14 cellular contexts compared by ENCODE assay signal in the genomic region with DNA sequence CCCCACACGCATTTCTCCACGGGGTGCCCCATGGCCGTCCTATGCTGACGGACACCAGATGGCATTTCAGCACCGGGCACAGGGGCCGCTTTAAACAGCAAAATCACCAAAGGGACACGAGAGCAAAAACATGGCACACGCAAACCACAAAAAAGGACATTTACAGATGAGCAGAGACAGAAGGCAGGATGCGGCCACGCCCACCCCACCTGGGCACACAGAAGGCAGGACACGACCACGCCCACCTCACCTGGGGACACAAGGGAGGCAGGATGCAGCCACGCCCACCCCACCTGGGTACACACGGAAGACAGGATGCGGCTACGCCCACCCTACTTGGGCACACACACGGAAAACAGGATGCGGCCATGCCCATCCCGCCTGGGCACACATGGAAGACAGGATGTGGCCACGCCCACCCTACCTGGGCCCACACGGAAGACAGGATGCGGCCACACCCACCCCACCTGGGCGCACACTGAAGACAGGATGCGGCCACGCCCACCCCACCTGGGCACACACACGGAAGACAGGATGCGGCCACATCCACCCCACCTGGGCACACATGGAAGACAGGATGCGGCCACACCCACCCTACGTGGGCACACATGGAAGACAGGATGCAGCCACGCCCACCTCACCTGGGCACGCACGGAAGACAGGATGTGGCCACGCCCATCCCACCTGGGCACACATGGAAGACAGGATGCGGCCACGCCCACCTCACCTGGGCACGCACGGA.
DNase-seq lines count a peak whose midpoint lies in the region; ATAC-seq and TF ChIP-seq lines count a peak whose summit lies in the region.
"Had no signal": no experiment of that assay in that cellular context is flagged by ENCODE, and none has a peak within 500 bp of the region (broad histone marks: within the 10 kb centered on the region; RNA-seq: fewer than 3 reads in every experiment).

No MANE protein-coding gene starts in this region.

- H3K27ac Mint-ChIP-seq in activated CD8-positive, alpha-beta T cell treated with anti-CD3 and anti-CD28 coated beads, Interleukin-2, amount 10 ng/mL, durations not matched to agents 7 days and 5 days = peak overlapping the region; percentile 67
- no peak overlapping the region for H3K27ac Mint-ChIP-seq in activated CD8-positive, alpha-beta T cell treated with anti-CD3 and anti-CD28 coated beads for 36 hours
- peak overlapping the region; percentile 63 to 97 (median 84) for H3K27ac Mint-ChIP-seq in CD4-positive, alpha-beta memory T cell

- CTCF ChIA-PET in activated CD8-positive, alpha-beta T cell treated with anti-CD3 and anti-CD28 coated beads, Interleukin-2, amount 10 ng/mL, durations not matched to agents 7 days and 5 days (lab: Charles Lee) = no interaction called here
- CTCF ChIA-PET in activated CD8-positive, alpha-beta T cell treated with anti-CD3 and anti-CD28 coated beads for 36 hours (lab: Charles Lee) = no interaction called here
- CTCF ChIA-PET in CD4-positive, alpha-beta memory T cell (lab: Charles Lee; ENCODE audit: partially characterized antibody) = no interaction called here

- H3K4me1 Mint-ChIP-seq in activated CD8-positive, alpha-beta T cell treated with anti-CD3 and anti-CD28 coated beads, Interleukin-2, amount 10 ng/mL, durations not matched to agents 7 days and 5 days (ENCODE audit: low read depth) = peaks cover 17% of the 10 kb centered on the region
- H3K4me1 Mint-ChIP-seq in activated CD8-positive, alpha-beta T cell treated with anti-CD3 and anti-CD28 coated beads for 36 hours (ENCODE audit: low read depth) = peaks cover 20% of the 10 kb centered on the region
- H3K4me1 Mint-ChIP-seq in CD4-positive, alpha-beta memory T cell = peaks cover 21 to 40% (median 27%) of the 10 kb centered on the region in 4 donors

- H3K4me3 ChIP-seq in CD4-positive, alpha-beta memory T cell (ENCODE audit: low read length in 2 of 2) = no peak overlapping the region
- H3K4me3 ChIP-seq: body of pancreas, gastrocnemius medialis, left ventricle myocardium inferior had no signal

- no peak for TF ChIP-seq CTCF in activated CD8-positive, alpha-beta T cell treated with anti-CD3 and anti-CD28 coated beads for 36 hours (IDR thresholded peaks at IDR 0.05)

- peaks cover 3% of the 10 kb centered on the region for H3K9me3 Mint-ChIP-seq in activated CD8-positive, alpha-beta T cell treated with anti-CD3 and anti-CD28 coated beads, Interleukin-2, amount 10 ng/mL, durations not matched to agents 7 days and 5 days (ENCODE audit: insufficient read depth)
- H3K9me3 Mint-ChIP-seq in activated CD8-positive, alpha-beta T cell treated with anti-CD3 and anti-CD28 coated beads for 36 hours = peaks cover 10% of the 10 kb centered on the region
- H3K9me3 Mint-ChIP-seq in CD4-positive, alpha-beta memory T cell = peaks cover 2 to 22% (median 9%) of the 10 kb centered on the region in 8 donors

- peaks cover 27% of the 10 kb centered on the region for H3K4me1 ChIP-seq in CD4-positive, alpha-beta memory T cell (ENCODE audit: insufficient read depth, low read length)
- H3K4me1 ChIP-seq: body of pancreas, gastrocnemius medialis had no signal

- no peaks in the 10 kb centered on the region for H3K36me3 ChIP-seq in CD4-positive, alpha-beta memory T cell (ENCODE audit: insufficient read depth, low read length)
- H3K36me3 ChIP-seq: gastrocnemius medialis, left ventricle myocardium inferior had no signal

- H3K27ac ChIP-seq in CD4-positive, alpha-beta memory T cell (ENCODE audit: low read depth, low read length) = no peak overlapping the region
- H3K27ac ChIP-seq: body of pancreas, gastrocnemius medialis, left ventricle myocardium inferior had no signal

- H3K27me3 ChIP-seq in CD4-positive, alpha-beta memory T cell (ENCODE audit: insufficient read depth, low read length) = no peaks in the 10 kb centered on the region
- H3K27me3 ChIP-seq: body of pancreas had no signal

- no peak for ATAC-seq in activated CD8-positive, alpha-beta T cell treated with anti-CD3 and anti-CD28 coated beads, Interleukin-2, amount 10 ng/mL, durations not matched to agents 7 days and 5 days
- no peak for ATAC-seq in activated CD8-positive, alpha-beta T cell treated with anti-CD3 and anti-CD28 coated beads for 36 hours
- ATAC-seq in left colon (peak; percentile 40), HG03342 (IDR thresholded peaks at IDR 0.05; ENCODE audit: unreplicated experiment) (no peak)
- ATAC-seq: body of pancreas, gastrocnemius medialis had no signal

- POLR2A ChIA-PET in activated CD8-positive, alpha-beta T cell treated with anti-CD3 and anti-CD28 coated beads, Interleukin-2, amount 10 ng/mL, durations not matched to agents 7 days and 5 days (lab: Charles Lee) = no interaction called here
- POLR2A ChIA-PET in activated CD8-positive, alpha-beta T cell treated with anti-CD3 and anti-CD28 coated beads for 36 hours (lab: Charles Lee) = no interaction called here
- POLR2A ChIA-PET in CD4-positive, alpha-beta memory T cell (lab: Charles Lee; ENCODE audit: partially characterized antibody) = interaction anchor here (1.6 kb wide), 1 partner anchor 10 kb away, joined by 9 read pairs; no protein-coding TSS in a partner anchor

- no peaks in the 10 kb centered on the region for H3K36me3 Mint-ChIP-seq in activated CD8-positive, alpha-beta T cell treated with anti-CD3 and anti-CD28 coated beads, Interleukin-2, amount 10 ng/mL, durations not matched to agents 7 days and 5 days (ENCODE audit: low read depth)
- no peaks in the 10 kb centered on the region for H3K36me3 Mint-ChIP-seq in activated CD8-positive, alpha-beta T cell treated with anti-CD3 and anti-CD28 coated beads for 36 hours (ENCODE audit: low read depth)
- H3K36me3 Mint-ChIP-seq in CD4-positive, alpha-beta memory T cell = no peaks in the 10 kb centered on the region

- no peak overlapping the region for H3K4me3 Mint-ChIP-seq in activated CD8-positive, alpha-beta T cell treated with anti-CD3 and anti-CD28 coated beads, Interleukin-2, amount 10 ng/mL, durations not matched to agents 7 days and 5 days
- no peak overlapping the region for H3K4me3 Mint-ChIP-seq in activated CD8-positive, alpha-beta T cell treated with anti-CD3 and anti-CD28 coated beads for 36 hours
- H3K4me3 Mint-ChIP-seq in CD4-positive, alpha-beta memory T cell = peak overlapping the region in 7 of 8 donors; percentile 11 to 77 (median 73)

- intact Hi-C loops in activated CD8-positive, alpha-beta T cell treated with anti-CD3 and anti-CD28 coated beads for 36 hours (cut with micrococcal nuclease) = no loop called here
- intact Hi-C loops in CD4-positive, alpha-beta memory T cell (cut with micrococcal nuclease) = no loop called here
- intact Hi-C loops in left colon (cut with DNase I, micrococcal nuclease) = no loop called here

- no peaks in the 10 kb centered on the region for H3K27me3 Mint-ChIP-seq in activated CD8-positive, alpha-beta T cell treated with anti-CD3 and anti-CD28 coated beads, Interleukin-2, amount 10 ng/mL, durations not matched to agents 7 days and 5 days (ENCODE audit: low read depth)
- no peaks in the 10 kb centered on the region for H3K27me3 Mint-ChIP-seq in activated CD8-positive, alpha-beta T cell treated with anti-CD3 and anti-CD28 coated beads for 36 hours
- H3K27me3 Mint-ChIP-seq in CD4-positive, alpha-beta memory T cell = peaks cover 0 to 2% of the 10 kb centered on the region in 2 donors

- H3K9me3 ChIP-seq in CD4-positive, alpha-beta memory T cell (ENCODE audit: control insufficient read depth in 1 of 2, low read length in 2 of 2) = no peaks in the 10 kb centered on the region
- H3K9me3 ChIP-seq: gastrocnemius medialis had no signal

- DNase-seq in activated CD8-positive, alpha-beta T cell treated with anti-CD3 and anti-CD28 coated beads, Interleukin-2, amount 10 ng/mL, durations not matched to agents 7 days and 5 days = no peak
- DNase-seq in activated CD8-positive, alpha-beta T cell treated with anti-CD3 and anti-CD28 coated beads for 36 hours = no peak
- peak in 3 of 5 donors; percentile 41 to 45 (median 42) for DNase-seq in CD4-positive, alpha-beta memory T cell
- DNase-seq in NCI-H69 (lab: John Stamatoyannopoulos, UW) = peak; percentile 69
- DNase-seq in left colon = peak in 1 of 2 donors; percentile 34
- no peak for DNase-seq in NCI-H345 (lab: John Stamatoyannopoulos, UW)
- DNase-seq in stimulated activated CD4-positive, alpha-beta T cell treated with anti-CD3 and anti-CD28 coated beads, Interleukin-4, amount 100 ng/mL, for 24 hours = no peak
- DNase-seq: activated gamma-delta T cell; body of pancreas; gastrocnemius medialis; left ventricle myocardium inferior; NCI-H2029 treated with DMSO at 0.1 percent for 48 hours; stimulated activated CD4-positive, alpha-beta T cell treated with anti-CD3 and anti-CD28 coated beads, Interleukin-2, amount 100 ng/mL, for 48 hours had no signal

Comparison
In these comparisons a context has a peak if more than half of its experiments do, and no peak if none do; other contexts are left out.
1. DNase-seq: peak in CD4-positive, alpha-beta memory T cell (3 of 5) and NCI-H69 (single experiment); none in activated CD8-positive, alpha-beta T cell treated with anti-CD3 and anti-CD28 coated beads, Interleukin-2, amount 10 ng/mL, durations not matched to agents 7 days and 5 days (single experiment), activated CD8-positive, alpha-beta T cell treated with anti-CD3 and anti-CD28 coated beads for 36 hours (single experiment), NCI-H345 (single experiment) and stimulated activated CD4-positive, alpha-beta T cell treated with anti-CD3 and anti-CD28 coated beads, Interleukin-4, amount 100 ng/mL, for 24 hours (single experiment).
2. H3K4me3 Mint-ChIP-seq: peak in CD4-positive, alpha-beta memory T cell (7 of 8); none in activated CD8-positive, alpha-beta T cell treated with anti-CD3 and anti-CD28 coated beads, Interleukin-2, amount 10 ng/mL, durations not matched to agents 7 days and 5 days (single experiment) and activated CD8-positive, alpha-beta T cell treated with anti-CD3 and anti-CD28 coated beads for 36 hours (single experiment).